Comparison of ENCODE assay signal across 1 cellular context in the genomic region with DNA sequence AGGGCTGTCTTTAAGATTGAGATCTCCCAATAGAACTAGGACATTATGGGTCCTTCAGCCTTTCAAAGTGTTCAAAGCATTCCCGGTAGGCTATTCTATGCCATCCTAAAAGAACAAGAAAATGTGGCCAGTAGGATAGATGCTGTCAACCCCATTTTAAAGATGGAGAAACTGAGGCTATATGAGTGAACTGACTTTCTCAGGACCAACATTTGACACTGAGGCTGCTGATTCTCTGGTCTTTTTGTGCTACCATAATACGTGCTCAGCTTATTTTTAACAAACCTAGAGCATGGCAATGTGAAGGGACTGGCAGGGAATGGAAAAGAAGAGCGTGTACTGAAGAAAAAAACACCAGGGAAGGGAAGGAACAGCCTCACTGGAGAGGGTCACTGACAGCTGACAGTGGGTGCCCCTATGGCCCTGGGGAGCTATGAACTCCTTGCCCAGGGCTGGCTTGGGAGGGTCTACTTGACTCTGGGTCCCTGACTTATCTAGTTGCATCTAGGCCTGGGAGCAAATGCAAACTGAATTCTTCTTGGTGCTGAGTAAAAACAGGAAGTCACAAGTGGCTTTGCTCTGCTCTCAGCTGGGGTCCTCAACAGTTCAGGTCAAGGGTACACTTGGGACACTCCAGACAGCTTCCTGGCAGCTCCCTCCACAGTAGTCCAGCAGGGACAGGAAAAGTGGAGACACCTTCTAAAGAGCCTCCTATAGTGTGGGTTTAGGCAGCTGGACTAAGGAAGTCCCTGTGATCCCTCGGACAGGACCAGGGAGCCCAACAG.
TF ChIP-seq lines count a peak whose summit lies in the region.

No MANE protein-coding gene starts in this region.

TF ChIP-seq in GM12878, 131 proteins besides CTCF, POLR2A, EP300 and RAD21 (continued from another document):
- TF ChIP-seq, protein P1, sequence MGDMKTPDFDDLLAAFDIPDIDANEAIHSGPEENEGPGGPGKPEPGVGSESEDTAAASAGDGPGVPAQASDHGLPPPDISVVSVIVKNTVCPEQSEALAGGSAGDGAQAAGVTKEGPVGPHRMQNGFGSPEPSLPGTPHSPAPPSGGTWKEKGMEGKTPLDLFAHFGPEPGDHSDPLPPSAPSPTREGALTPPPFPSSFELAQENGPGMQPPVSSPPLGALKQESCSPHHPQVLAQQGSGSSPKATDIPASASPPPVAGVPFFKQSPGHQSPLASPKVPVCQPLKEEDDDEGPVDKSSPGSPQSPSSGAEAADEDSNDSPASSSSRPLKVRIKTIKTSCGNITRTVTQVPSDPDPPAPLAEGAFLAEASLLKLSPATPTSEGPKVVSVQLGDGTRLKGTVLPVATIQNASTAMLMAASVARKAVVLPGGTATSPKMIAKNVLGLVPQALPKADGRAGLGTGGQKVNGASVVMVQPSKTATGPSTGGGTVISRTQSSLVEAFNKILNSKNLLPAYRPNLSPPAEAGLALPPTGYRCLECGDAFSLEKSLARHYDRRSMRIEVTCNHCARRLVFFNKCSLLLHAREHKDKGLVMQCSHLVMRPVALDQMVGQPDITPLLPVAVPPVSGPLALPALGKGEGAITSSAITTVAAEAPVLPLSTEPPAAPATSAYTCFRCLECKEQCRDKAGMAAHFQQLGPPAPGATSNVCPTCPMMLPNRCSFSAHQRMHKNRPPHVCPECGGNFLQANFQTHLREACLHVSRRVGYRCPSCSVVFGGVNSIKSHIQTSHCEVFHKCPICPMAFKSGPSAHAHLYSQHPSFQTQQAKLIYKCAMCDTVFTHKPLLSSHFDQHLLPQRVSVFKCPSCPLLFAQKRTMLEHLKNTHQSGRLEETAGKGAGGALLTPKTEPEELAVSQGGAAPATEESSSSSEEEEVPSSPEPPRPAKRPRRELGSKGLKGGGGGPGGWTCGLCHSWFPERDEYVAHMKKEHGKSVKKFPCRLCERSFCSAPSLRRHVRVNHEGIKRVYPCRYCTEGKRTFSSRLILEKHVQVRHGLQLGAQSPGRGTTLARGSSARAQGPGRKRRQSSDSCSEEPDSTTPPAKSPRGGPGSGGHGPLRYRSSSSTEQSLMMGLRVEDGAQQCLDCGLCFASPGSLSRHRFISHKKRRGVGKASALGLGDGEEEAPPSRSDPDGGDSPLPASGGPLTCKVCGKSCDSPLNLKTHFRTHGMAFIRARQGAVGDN (IDR thresholded peaks at IDR 0.05): 0 out of 2 replicates have a peak, but pooled peaks have one; percentile 41
- TF ChIP-seq IKZF1 (conservative IDR thresholded peaks at IDR 0.05) (peak; percentile 54; the same call in 1 of the 2 replicates), IKZF2 (IDR thresholded peaks at IDR 0.05) (peak in 1 of 2 experiments; percentile 59; a peak in 1 of 4 replicates), FOXM1 (IDR thresholded peaks at IDR 0.05; ENCODE audit: low read depth, low read length) (no peak; the same call in 1 of the 2 replicates), BACH1 (IDR thresholded peaks at IDR 0.05; ENCODE audit: borderline replicate concordance) (no peak), POU2F2 (IDR thresholded peaks at IDR 0.05; ENCODE audit: borderline replicate concordance, low read depth, low read length) (no peak), SUZ12 (IDR thresholded peaks at IDR 0.05; ENCODE audit: unreplicated experiment) (no peak), JUND (IDR thresholded peaks at IDR 0.05; ENCODE audit: low read depth, low read length) (0 out of 2 replicates have a peak, but pooled peaks have one; percentile 11), ZNF24 (IDR thresholded peaks at IDR 0.05) (no peak), NR2F1 (conservative IDR thresholded peaks at IDR 0.05) (peak; percentile 62; the same call in 1 of the 2 replicates), SPI1 (IDR thresholded peaks at IDR 0.05; ENCODE audit: borderline replicate concordance, insufficient read depth, low read depth, low read length) (peak; percentile 86), RELA (IDR thresholded peaks at IDR 0.05; ENCODE audit: borderline replicate concordance, partially characterized antibody) (no peak)
